Comparison of ENCODE assay signal across 9 cellular contexts in genomic region chr16:60717808-60718207, GRCh38.
"Had no signal": no experiment of that assay in that cellular context is flagged by ENCODE, and none has a peak within 500 bp of the region (broad histone marks: within the 10 kb centered on the region; RNA-seq: fewer than 3 reads in every experiment).

No MANE protein-coding gene starts in this region.

- H3K9ac ChIP-seq: GM23248 had no signal

- H3K36me3 ChIP-seq: HAP-1 had no signal

- H3K9me3 ChIP-seq: HAP-1 had no signal

- H2AFZ ChIP-seq: GM23248, GM23338 had no signal

- H3K27ac ChIP-seq: GM23248 had no signal

- H3K4me3 ChIP-seq: GM23248, GM23338, HAP-1 had no signal

- ATAC-seq: GM23338, HCT116 had no signal

- H3K4me1 ChIP-seq: HAP-1 had no signal

- DNase-seq: GM23248, GOT3, H7, H9, HCEC 1CT, HFFc6 had no signal

- H3K4me2 ChIP-seq: GM23338 had no signal
